In the genomic region with DNA sequence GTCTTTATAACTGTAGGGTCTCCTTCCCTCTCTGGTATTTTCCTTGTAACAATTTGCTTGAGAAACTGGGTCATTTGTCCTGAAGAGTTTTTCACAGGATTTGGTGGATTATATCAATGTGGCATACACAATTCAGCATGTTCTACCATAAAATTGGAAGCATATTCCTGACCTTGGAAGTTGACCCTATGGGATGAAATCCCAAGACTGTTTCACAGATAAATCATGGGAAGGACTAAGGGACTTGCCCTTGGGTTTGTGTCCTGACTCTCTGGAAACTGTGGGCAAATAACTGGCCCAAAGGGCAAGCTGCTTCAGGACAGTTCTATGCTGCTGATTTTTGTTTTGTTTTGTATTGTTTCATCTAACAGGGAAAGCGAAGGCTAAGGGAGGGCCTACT, we compare ENCODE assay signal across 34 cellular contexts.
"Had no signal": no experiment of that assay in that cellular context is flagged by ENCODE, and none has a peak within 500 bp of the region (broad histone marks: within the 10 kb centered on the region; RNA-seq: fewer than 3 reads in every experiment).

No MANE protein-coding gene starts in this region.

- H3K36me3 ChIP-seq: MG63 had no signal

- DNase-seq: Karpas-422, Kasumi-1, MG63, MM.1S, MV-4-11, NCI-H1048, NCI-H1092, NCI-H1092 treated with DMSO at 0.1 percent for 48 hours, NCI-H1105, NCI-H1105 treated with DMSO at 0.1 percent for 48 hours, NCI-H1417, NCI-H1417 treated with DMSO at 0.1 percent for 48 hours, NCI-H1436, NCI-H1436 treated with DMSO at 0.1 percent for 48 hours, NCI-H146, NCI-H1694, NCI-H1694 treated with DMSO at 0.1 percent for 48 hours, NCI-H187, NCI-H187 treated with DMSO at 0.1 percent for 48 hours, NCI-H1930, NCI-H2029, NCI-H2029 treated with DMSO at 0.1 percent for 48 hours, NCI-H2081, NCI-H2081 treated with DMSO at 0.1 percent for 48 hours, NCI-H2107, NCI-H2171, NCI-H2171 treated with DMSO at 0.1 percent for 48 hours, NCI-H2227 treated with DMSO at 0.1 percent for 48 hours, NCI-H226, NCI-H345, NCI-H446, NCI-H446 treated with DMSO at 0.1 percent for 48 hours, NCI-H510A had no signal

- H3K4me3 ChIP-seq: MG63 had no signal

- H3K9me3 ChIP-seq: MG63 had no signal

- H3K27me3 ChIP-seq: MG63 had no signal

- H3K4me2 ChIP-seq: KMS-11 had no signal

- H3K9ac ChIP-seq: KMS-11 had no signal

- H3K27ac ChIP-seq: KMS-11 had no signal
